In genomic region chr3:170848294-170848917, GRCh38 we compare ENCODE assay signal across 10 cellular contexts. TPM values are rescaled to one million over a fixed set of nuclear protein-coding genes. Genes with fewer than 3 reads are reported as not detected.
DNase-seq lines count a peak whose midpoint lies in the region; ATAC-seq, FAIRE-seq and TF ChIP-seq lines count a peak whose summit lies in the region.
"Had no signal": no experiment of that assay in that cellular context is flagged by ENCODE, and none has a peak within 500 bp of the region (broad histone marks: within the 10 kb centered on the region; RNA-seq: fewer than 3 reads in every experiment).

No MANE protein-coding gene starts in this region.

- no TSS peak for BruUV-seq in endothelial cell of umbilical vein (replicated peaks; lab: Mats Ljungman, UMichigan)

- DNase-seq in heart left ventricle, result no peak
- no peak for DNase-seq in cardiac septum (ENCODE audit: low spot score)
- DNase-seq in NCI-H69 (lab: John Stamatoyannopoulos, UW), result peak; percentile 35
- DNase-seq in endothelial cell of umbilical vein (ENCODE audit: low read depth, low spot score), result peak; percentile 38
- DNase-seq in tibial nerve (ENCODE audit: low spot score in 2 of 2), result no peak
- no peak for DNase-seq in GM23338 (ENCODE audit: low spot score)
- DNase-seq in GM13977 (ENCODE audit: low spot score), result no peak

- H3K9me3 Mint-ChIP-seq in GM23338, result no peaks in the 10 kb centered on the region
- H3K9me3 Mint-ChIP-seq: central memory CD8-positive, alpha-beta T cell had no signal

- dilution Hi-C loops in endothelial cell of umbilical vein (cut with MboI; ENCODE audit: extremely low pct_ligation_motif_present, low sequenced_read_pairs), result no loop called here

- H3K4me1 ChIP-seq in heart left ventricle (no peaks in the 10 kb centered on the region), endothelial cell of umbilical vein (ENCODE audit: control insufficient read depth, extremely low read depth, insufficient read depth, low read length) (no peaks in the 10 kb centered on the region), tibial nerve (no peaks in the 10 kb centered on the region), GM23338 (ENCODE audit: insufficient read depth) (no peaks in the 10 kb centered on the region)

- TF ChIP-seq EP300 in tibial nerve (IDR thresholded peaks at IDR 0.05), result no peak

- no peaks in the 10 kb centered on the region for H3K79me2 ChIP-seq in endothelial cell of umbilical vein (ENCODE audit: control insufficient read depth, insufficient read depth, low read length)
- H3K79me2 ChIP-seq in GM23338 (replicated peaks; ENCODE audit: insufficient read depth), result no peaks in the 10 kb centered on the region

- intact Hi-C loops in heart left ventricle (cut with DNase I), result loop anchor here in 1 of 10 donors (10.0 kb wide), 1 partner anchor 434 kb away; the partner anchor contains the start of gene CLDN11
- intact Hi-C loops in cardiac septum (cut with DNase I), result no loop called here
- intact Hi-C loops in endothelial cell of umbilical vein (cut with micrococcal nuclease), result loop anchor here (1.0 to 10.0 kb wide), 4 partner anchors 36 to 664 kb away; partner anchors contain the start of gene PHC3

- H3K9me1 ChIP-seq in endothelial cell of umbilical vein (replicated peaks; ENCODE audit: control insufficient read depth, extremely low read depth, insufficient read depth, low read length), result no peaks in the 10 kb centered on the region

- H3K36me3 ChIP-seq in heart left ventricle, result no peaks in the 10 kb centered on the region
- no peaks in the 10 kb centered on the region for H3K36me3 ChIP-seq in endothelial cell of umbilical vein (ENCODE audit: control insufficient read depth in 2 of 2, extremely low read depth in 1 of 2, insufficient read depth in 2 of 2, low read length in 2 of 2)
- H3K36me3 ChIP-seq in tibial nerve, result no peaks in the 10 kb centered on the region
- no peaks in the 10 kb centered on the region for H3K36me3 ChIP-seq in GM23338 (ENCODE audit: insufficient read depth)

- in situ Hi-C loops in GM13977 (cut with MboI; ENCODE audit: low pct_unique_long_range_greater_than_20kb, low sequenced_read_pairs, unreplicated experiment), result no loop called here

- H3K27ac Mint-ChIP-seq in GM23338, result no peak overlapping the region

- no peaks in the 10 kb centered on the region for H3K36me3 Mint-ChIP-seq in GM23338 (ENCODE audit: low read depth)

- no peaks in the 10 kb centered on the region for H4K20me1 ChIP-seq in endothelial cell of umbilical vein (replicated peaks; ENCODE audit: control insufficient read depth, extremely low read depth, insufficient read depth, low read length)
- H4K20me1 ChIP-seq in GM23338 (replicated peaks; ENCODE audit: insufficient read depth), result no peaks in the 10 kb centered on the region

- TF ChIP-seq POLR2A in heart left ventricle (IDR thresholded peaks at IDR 0.05) (no peak), endothelial cell of umbilical vein (IDR thresholded peaks at IDR 0.05; ENCODE audit: low read depth, low read length) (no peak), tibial nerve (IDR thresholded peaks at IDR 0.05) (no peak)

- no peak overlapping the region for H2AFZ ChIP-seq in endothelial cell of umbilical vein (ENCODE audit: low read depth, low read length)
- H2AFZ ChIP-seq in GM23338, result no peak overlapping the region

- ATAC-seq in heart left ventricle (no peak), HG02588 (IDR thresholded peaks at IDR 0.05; ENCODE audit: unreplicated experiment) (no peak), GM23338 (no peak)

- no peaks in the 10 kb centered on the region for H3K9me2 ChIP-seq in GM23338 (ENCODE audit: insufficient read depth)

- H3K9ac ChIP-seq in endothelial cell of umbilical vein (replicated peaks; ENCODE audit: extremely low read depth, insufficient read depth, low read length), result no peak overlapping the region

- whole genome bisulfite sequencing in heart left ventricle, 4 donors, result 94 to 97% (median 95%) methylated on average over 2 of the region's 2 CpGs
- WGBS in tibial nerve, 2 donors, result 90 to 91% methylated on average over 2 of the region's 2 CpGs

- H3K4me3 ChIP-seq in heart left ventricle (no peak overlapping the region), endothelial cell of umbilical vein (replicated peaks in 1 of 3; ENCODE audit: insufficient read depth in 1 of 3, low read depth in 1 of 3, low read length in 3 of 3) (no peak overlapping the region), tibial nerve (no peak overlapping the region), GM23338 (no peak overlapping the region)
- H3K4me3 ChIP-seq: SK-N-MC had no signal

- peak; percentile 69 for FAIRE-seq in endothelial cell of umbilical vein (lab: Jason Lieb, UNC)

- H3K4me2 ChIP-seq in endothelial cell of umbilical vein (ENCODE audit: insufficient read depth, low read length), result no peak overlapping the region
- no peak overlapping the region for H3K4me2 ChIP-seq in GM23338

- H3K9me3 ChIP-seq in heart left ventricle (peaks cover 0 to 7% (median 0%) of the 10 kb centered on the region in 12 donors), endothelial cell of umbilical vein (replicated peaks; ENCODE audit: control insufficient read depth, insufficient read depth, low read length) (no peaks in the 10 kb centered on the region), tibial nerve (no peaks in the 10 kb centered on the region)

- CTCF ChIA-PET in endothelial cell of umbilical vein (lab: Charles Lee), result interaction anchor here (0.6 to 3.4 kb wide), 37 partner anchors 8 to 983 kb away, joined by 3 to 177 read pairs (median 4); partner anchors contain the start of genes CLDN11 and SKIL

- H3F3A ChIP-seq in GM23338 (replicated peaks; ENCODE audit: low read depth), result no peaks in the 10 kb centered on the region

- TF ChIP-seq CTCF in heart left ventricle (IDR thresholded peaks at IDR 0.05) (peak in 9 of 12 donors; percentile 6 to 58 (median 35)), endothelial cell of umbilical vein (IDR thresholded peaks at IDR 0.05; ENCODE audit: extremely low read depth in 1 of 2, insufficient read depth in 1 of 2, low read depth in 1 of 2, low read length in 2 of 2) (peak in 1 of 2 donors; percentile 14), tibial nerve (IDR thresholded peaks at IDR 0.05) (peak in 4 of 5 experiments; percentile 18 to 34 (median 28)), GM23338 (conservative IDR thresholded peaks at IDR 0.05; ENCODE audit: low read depth in 2 of 2) (peak in 1 of 2 experiments; percentile 66; a peak in 3 of 4 replicates), GM13977 (IDR thresholded peaks at IDR 0.05; ENCODE audit: extremely low read depth, insufficient read depth, missing control alignments) (no peak)

- H3K27me3 Mint-ChIP-seq in GM23338 (ENCODE audit: insufficient read depth, low read depth, poor library complexity), result no peaks in the 10 kb centered on the region

- H3K4me1 Mint-ChIP-seq in GM23338, result no peaks in the 10 kb centered on the region; the same call in 2 of the 3 replicates
- H3K4me1 Mint-ChIP-seq: central memory CD8-positive, alpha-beta T cell had no signal

- no peak overlapping the region for H3K4me3 Mint-ChIP-seq in GM23338
- H3K4me3 Mint-ChIP-seq: central memory CD8-positive, alpha-beta T cell had no signal

- no peaks in the 10 kb centered on the region for H3K27me3 ChIP-seq in heart left ventricle
- H3K27me3 ChIP-seq in endothelial cell of umbilical vein (ENCODE audit: control insufficient read depth in 2 of 2, insufficient read depth in 2 of 2, low read length in 2 of 2), result no peaks in the 10 kb centered on the region
- H3K27me3 ChIP-seq in tibial nerve, result no peaks in the 10 kb centered on the region
- no peaks in the 10 kb centered on the region for H3K27me3 ChIP-seq in GM23338 (ENCODE audit: insufficient read depth)

- H3K27ac ChIP-seq in heart left ventricle (no peak overlapping the region), endothelial cell of umbilical vein (ENCODE audit: insufficient read depth, low read depth, low read length) (no peak overlapping the region), tibial nerve (no peak overlapping the region), GM23338 (ENCODE audit: low read depth) (no peak overlapping the region)
- H3K27ac ChIP-seq: SK-N-MC had no signal

- POLR2A ChIA-PET in endothelial cell of umbilical vein (lab: Charles Lee), result interaction anchor here (1.0 kb wide), 1 partner anchor 435 kb away, joined by 3 read pairs; no protein-coding TSS in a partner anchor

TF ChIP-seq in endothelial cell of umbilical vein, 7 proteins besides CTCF, POLR2A, EP300 and RAD21 (continues in another document):
- no peak for TF ChIP-seq JUN (IDR thresholded peaks at IDR 0.05; ENCODE audit: borderline replicate concordance, insufficient read depth, insufficient read length, low read depth)
- TF ChIP-seq POLR2AphosphoS5 (IDR thresholded peaks at IDR 0.05; ENCODE audit: insufficient read depth, low read depth, low read length), result no peak
- TF ChIP-seq MYC (IDR thresholded peaks at IDR 0.05; ENCODE audit: low read depth, low read length), result no peak
- no peak for TF ChIP-seq FOS (IDR thresholded peaks at IDR 0.05; ENCODE audit: borderline replicate concordance, insufficient read depth, low read length)

TF ChIP-seq in GM23338, 12 proteins besides CTCF, POLR2A, EP300 and RAD21 (continues in another document):
- no peak for TF ChIP-seq STAT1 (IDR thresholded peaks at IDR 0.05; ENCODE audit: unreplicated experiment)

RNA-seq across cellular contexts. Expression of gene RPL22L1, which starts 21.6 kb away (rescaled TPM):
- total RNA-seq in heart left ventricle, result 10 to 100 TPM in 7 of 9 donors, 1 to 10 TPM in 2; 8.6 to 34.2 (median 16.9) TPM
- 10 to 100 TPM; 57.1 to 97.3 TPM for polyA plus RNA-seq in heart left ventricle
- total RNA-seq in cardiac septum, result 15.9 TPM
- 159 and 176 TPM in 2 replicates for total RNA-seq in endothelial cell of umbilical vein
- polyA plus RNA-seq in endothelial cell of umbilical vein, result 26.3 and 65.0 TPM in 2 replicates
- 125 and 170 TPM in 2 replicates for polyA plus RNA-seq in endothelial cell of umbilical vein (2011; cell fraction: cytosol; rRNA removed)
- polyA plus RNA-seq in endothelial cell of umbilical vein (2011; cell fraction: nucleus; rRNA removed), result 31.9 and 74.8 TPM in 2 replicates
- 443 and 489 TPM in 2 replicates for polyA plus RNA-seq in endothelial cell of umbilical vein (2012)
- polyA minus RNA-seq in endothelial cell of umbilical vein, result 3.2 and 4.2 TPM in 2 replicates
- 8.1 TPM for polyA minus RNA-seq in endothelial cell of umbilical vein (2011; cell fraction: cytosol; rRNA and poly(A)+ RNA removed)
- 11.7 and 20.3 TPM in 2 replicates for polyA minus RNA-seq in endothelial cell of umbilical vein (2011; cell fraction: nucleus; rRNA and poly(A)+ RNA removed)
- 10 to 100 TPM; 59.0 to 96.6 (median 88.2) TPM for total RNA-seq in tibial nerve
- total RNA-seq in GM23338 (2014; rRNA removed; shearing (Covaris generic)), result 216 and 250 TPM in 2 replicates
- 441 and 470 TPM in 2 replicates for polyA plus RNA-seq in GM23338 (2016; fragmentation: Nextera tagmentation; extraction: Ambion mirVana)

Comparison
In these comparisons a context has a peak if more than half of its experiments do, and no peak if none do; other contexts are left out.
1. DNase-seq: peak in NCI-H69 (single experiment) and endothelial cell of umbilical vein (single experiment); none in heart left ventricle (0 of 5), cardiac septum (single experiment), tibial nerve (0 of 2), GM23338 (single experiment) and GM13977 (single experiment).